Comparison of ENCODE assay signal across 8 cellular contexts in genomic region chr7:123747620-123748141, GRCh38. TPM values are rescaled to one million over a fixed set of nuclear protein-coding genes. Genes with fewer than 3 reads are reported as not detected.
DNase-seq lines count a peak whose midpoint lies in the region; FAIRE-seq and TF ChIP-seq lines count a peak whose summit lies in the region.

No MANE protein-coding gene starts in this region.

- TF ChIP-seq CTCF in OCI-LY3 (IDR thresholded peaks at IDR 0.05; ENCODE audit: low read depth, low read length), result no peak
- TF ChIP-seq CTCF in neural crest cell (conservative IDR thresholded peaks at IDR 0.05), result no peak
- TF ChIP-seq CTCF in vagina (IDR thresholded peaks at IDR 0.05), result no peak

- H2AFZ ChIP-seq in OCI-LY3 (ENCODE audit: low read depth, low read length), result no peak overlapping the region

- POLR2A ChIA-PET in CD4-positive, alpha-beta memory T cell (lab: Charles Lee; ENCODE audit: partially characterized antibody), result interaction anchor here (1.0 to 3.2 kb wide), 4 partner anchors 10 to 190 kb away, joined by 3 to 37 read pairs (median 6); partner anchors contain the start of gene NDUFA5

- H3K4me3 Mint-ChIP-seq in CD4-positive, alpha-beta memory T cell, result peak overlapping the region; percentile 88 to 98 (median 94)
- H3K4me3 Mint-ChIP-seq in activated naive CD4-positive, alpha-beta T cell treated with anti-CD3 and anti-CD28 coated beads, Interleukin-2, amount 50 U/mL, for 24 hours, result peak overlapping the region; percentile 99
- peak overlapping the region; percentile 100 for H3K4me3 Mint-ChIP-seq in neural crest cell

- peak overlapping the region; percentile 68 to 85 for H3K4me3 ChIP-seq in CD4-positive, alpha-beta memory T cell (ENCODE audit: low read length in 2 of 2)
- H3K4me3 ChIP-seq in OCI-LY3 (ENCODE audit: low read length) (peak overlapping the region; percentile 97), vagina (peak overlapping the region; percentile 78 to 92)

- no peaks in the 10 kb centered on the region for H3K27me3 Mint-ChIP-seq in CD4-positive, alpha-beta memory T cell
- H3K27me3 Mint-ChIP-seq in activated naive CD4-positive, alpha-beta T cell treated with anti-CD3 and anti-CD28 coated beads, Interleukin-2, amount 50 U/mL, for 24 hours, result no peaks in the 10 kb centered on the region
- H3K27me3 Mint-ChIP-seq in neural crest cell (ENCODE audit: low read depth), result no peaks in the 10 kb centered on the region

- no peak for TF ChIP-seq POLR2A in vagina (IDR thresholded peaks at IDR 0.05)

- no peaks in the 10 kb centered on the region for H3K27me3 ChIP-seq in CD4-positive, alpha-beta memory T cell (ENCODE audit: insufficient read depth, low read length)
- no peaks in the 10 kb centered on the region for H3K27me3 ChIP-seq in OCI-LY3 (ENCODE audit: low read depth, low read length)
- H3K27me3 ChIP-seq in vagina, result no peaks in the 10 kb centered on the region

- H3K9ac ChIP-seq in OCI-LY3 (ENCODE audit: low read length), result peak overlapping the region; percentile 92

- H3K79me2 ChIP-seq in OCI-LY3 (ENCODE audit: low read length), result peaks cover 67% of the 10 kb centered on the region

- peak in 4 of 5 donors; percentile 8 to 62 (median 13) for DNase-seq in CD4-positive, alpha-beta memory T cell
- DNase-seq in HK-2 (ENCODE audit: unreplicated experiment), result peak; percentile 72
- DNase-seq in frontal cortex (ENCODE audit: low spot score in 2 of 2), result peak; percentile 31 to 38
- DNase-seq in neural crest cell (ENCODE audit: low read depth, low spot score), result peak; percentile 31
- no peak for DNase-seq in vagina (ENCODE audit: extremely low spot score in 2 of 2)
- no peak for DNase-seq in NOMO-1 treated with dmso at 0.1 percent for 144 hours (lab: John Stamatoyannopoulos, UW; ENCODE audit: unreplicated experiment)

- peak overlapping the region; percentile 70 to 96 (median 94) for H3K27ac Mint-ChIP-seq in CD4-positive, alpha-beta memory T cell
- H3K27ac Mint-ChIP-seq in activated naive CD4-positive, alpha-beta T cell treated with anti-CD3 and anti-CD28 coated beads, Interleukin-2, amount 50 U/mL, for 24 hours, result peak overlapping the region; percentile 95
- peak overlapping the region; percentile 95 for H3K27ac Mint-ChIP-seq in neural crest cell (ENCODE audit: unreplicated experiment)

- peaks cover 63% of the 10 kb centered on the region for H3K4me1 ChIP-seq in CD4-positive, alpha-beta memory T cell (ENCODE audit: insufficient read depth, low read length)
- H3K4me1 ChIP-seq in OCI-LY3 (ENCODE audit: low read length) (peaks cover 26% of the 10 kb centered on the region), vagina (peaks cover 71% of the 10 kb centered on the region)

- H3K4me1 Mint-ChIP-seq in CD4-positive, alpha-beta memory T cell, result peaks cover 51 to 69% (median 61%) of the 10 kb centered on the region in 4 donors
- peaks cover 84% of the 10 kb centered on the region for H3K4me1 Mint-ChIP-seq in activated naive CD4-positive, alpha-beta T cell treated with anti-CD3 and anti-CD28 coated beads, Interleukin-2, amount 50 U/mL, for 24 hours
- peaks cover 68% of the 10 kb centered on the region for H3K4me1 Mint-ChIP-seq in neural crest cell

- H4K20me1 ChIP-seq in OCI-LY3 (ENCODE audit: insufficient read depth, low read length), result peaks cover 47% of the 10 kb centered on the region

- FAIRE-seq in frontal cortex (lab: Jason Lieb, UNC), result no peak

- no peaks in the 10 kb centered on the region for H3K36me3 ChIP-seq in CD4-positive, alpha-beta memory T cell (ENCODE audit: insufficient read depth, low read length)
- H3K36me3 ChIP-seq in OCI-LY3 (replicated peaks; ENCODE audit: low read depth, low read length), result no peaks in the 10 kb centered on the region
- H3K36me3 ChIP-seq in vagina, result no peaks in the 10 kb centered on the region

- peak overlapping the region; percentile 84 for H3K27ac ChIP-seq in CD4-positive, alpha-beta memory T cell (ENCODE audit: low read depth, low read length)
- peak overlapping the region; percentile 75 for H3K27ac ChIP-seq in OCI-LY3 (ENCODE audit: low read length)
- H3K27ac ChIP-seq in vagina, result peak overlapping the region; percentile 96

- CTCF ChIA-PET in CD4-positive, alpha-beta memory T cell (lab: Charles Lee; ENCODE audit: partially characterized antibody), result interaction anchor here (1.8 kb wide), 1 partner anchor 44 kb away, joined by 6 read pairs; no protein-coding TSS in a partner anchor

- no peaks in the 10 kb centered on the region for H3K9me3 Mint-ChIP-seq in CD4-positive, alpha-beta memory T cell
- H3K9me3 Mint-ChIP-seq in activated naive CD4-positive, alpha-beta T cell treated with anti-CD3 and anti-CD28 coated beads, Interleukin-2, amount 50 U/mL, for 24 hours, result no peaks in the 10 kb centered on the region
- no peaks in the 10 kb centered on the region for H3K9me3 Mint-ChIP-seq in neural crest cell

- intact Hi-C loops in CD4-positive, alpha-beta memory T cell (cut with micrococcal nuclease), result loop anchor here (2.0 to 5.0 kb wide), 4 partner anchors 17 to 1185 kb away; partner anchors contain the start of gene IQUB
- intact Hi-C loops in vagina (cut with DNase I), result no loop called here

- peak overlapping the region; percentile 87 for H3K4me2 ChIP-seq in OCI-LY3 (ENCODE audit: low read length)

- H3K9me3 ChIP-seq in CD4-positive, alpha-beta memory T cell (ENCODE audit: control insufficient read depth in 1 of 2, low read length in 2 of 2), result no peaks in the 10 kb centered on the region
- H3K9me3 ChIP-seq in OCI-LY3 (ENCODE audit: insufficient read depth, low read length), result no peaks in the 10 kb centered on the region
- no peaks in the 10 kb centered on the region for H3K9me3 ChIP-seq in vagina

- peaks cover 0 to 11% of the 10 kb centered on the region in 2 donors for H3K36me3 Mint-ChIP-seq in CD4-positive, alpha-beta memory T cell
- H3K36me3 Mint-ChIP-seq in activated naive CD4-positive, alpha-beta T cell treated with anti-CD3 and anti-CD28 coated beads, Interleukin-2, amount 50 U/mL, for 24 hours, result no peaks in the 10 kb centered on the region
- no peaks in the 10 kb centered on the region for H3K36me3 Mint-ChIP-seq in neural crest cell (ENCODE audit: low read depth)

RNA-seq across cellular contexts. Expression of gene WASL, which starts 1.1 kb away (rescaled TPM):
- total RNA-seq in CD4-positive, alpha-beta memory T cell, result 10 to 100 TPM; 12.7 to 13.5 TPM
- 1 to 10 TPM; 1.9 to 2.9 TPM for polyA plus RNA-seq in CD4-positive, alpha-beta memory T cell
- total RNA-seq in frontal cortex (19.2 TPM), neural crest cell (30.4 and 32.5 TPM in 2 replicates), vagina (24.8 TPM)

Comparison
In these comparisons a context has a peak if more than half of its experiments do, and no peak if none do; other contexts are left out.
1. DNase-seq: peak in CD4-positive, alpha-beta memory T cell (4 of 5), HK-2 (single experiment), frontal cortex (2 of 2) and neural crest cell (single experiment); none in vagina (0 of 2) and NOMO-1 treated with dmso at 0.1 percent for 144 hours (single experiment).
2. Peak in every context shown above with its lines, with median percentiles within 50 percentile points of each other: H3K27ac ChIP-seq, H3K4me3 ChIP-seq, H3K27ac Mint-ChIP-seq and H3K4me3 Mint-ChIP-seq.